8 cellular contexts compared by ENCODE assay signal in the genomic region with DNA sequence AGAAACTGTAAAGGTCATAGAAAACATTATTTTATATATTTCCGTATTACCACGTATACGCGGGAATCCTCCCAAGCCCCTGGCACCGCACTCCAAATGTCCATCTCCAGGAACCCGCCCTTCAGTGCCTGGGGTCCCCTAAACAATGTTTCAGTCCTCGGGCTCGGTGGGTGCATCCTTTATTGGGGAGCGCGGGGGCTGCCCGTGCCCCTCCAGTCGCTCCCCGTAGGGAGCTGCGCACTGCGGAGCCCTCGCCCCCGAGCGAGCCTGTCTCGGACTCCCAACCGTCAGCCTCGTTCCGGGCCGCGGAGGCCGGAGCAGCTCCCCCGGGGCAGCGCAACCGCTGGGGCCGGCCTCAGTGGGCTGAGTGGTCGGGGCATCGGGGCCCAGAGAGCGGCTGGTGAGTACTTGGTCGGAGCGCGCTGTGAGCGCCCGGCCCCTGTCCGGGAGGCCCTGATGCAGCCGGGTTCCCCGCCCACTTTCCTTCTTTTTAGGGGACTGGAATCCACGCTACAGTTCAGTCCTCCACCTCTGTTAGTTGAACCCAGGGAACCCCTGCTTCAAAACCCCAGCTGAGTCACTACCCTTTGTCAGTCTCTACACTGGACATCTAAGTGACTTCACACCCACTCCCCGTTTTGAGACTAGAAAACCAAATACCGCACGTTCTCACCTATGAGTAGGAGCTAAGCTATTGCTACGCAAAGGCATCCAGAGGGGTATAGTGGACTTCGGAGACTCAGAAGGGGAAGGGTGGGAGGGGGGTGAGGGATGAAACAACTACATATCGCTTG. TPM values are rescaled to one million over a fixed set of nuclear protein-coding genes. Genes with fewer than 3 reads are reported as not detected.
DNase-seq lines count a peak whose midpoint lies in the region; ATAC-seq, FAIRE-seq and TF ChIP-seq lines count a peak whose summit lies in the region.

DNAH8 (plus strand) TSS at position 296 of the 794 bp plus-strand sequence. CDS start 7,499 bp downstream, outside the sequence.

- H3K4me1 ChIP-seq in left ventricle myocardium inferior = peaks cover 8% of the 10 kb centered on the region

- no peaks in the 10 kb centered on the region for H3K36me3 ChIP-seq in left ventricle myocardium inferior

- peaks cover 88% of the 10 kb centered on the region for H3K27me3 ChIP-seq in left ventricle myocardium inferior (ENCODE audit: low read depth)

- H3K4me3 ChIP-seq in left ventricle myocardium inferior = peak within 1 kb of the TSS; percentile 59
- H3K4me3 ChIP-seq in skin epidermis = peak within 1 kb of the TSS in 6 of 7 experiments; percentile 1 to 30 (median 12)

- intact Hi-C loops in left ventricle myocardium inferior (cut with micrococcal nuclease) = no loop called here

- peaks cover under 1% of the 10 kb centered on the region for H3K9me3 ChIP-seq in left ventricle myocardium inferior (replicated peaks)

- peak; percentile 48 for FAIRE-seq in GM19239 (lab: Jason Lieb, UNC)

- in situ Hi-C loops in G401 (cut with HindIII; ENCODE audit: low sequenced_read_pairs) = no loop called here

- ATAC-seq in HG03095 (IDR thresholded peaks at IDR 0.05; ENCODE audit: unreplicated experiment) = no peak

- DNase-seq in GM19239 (ENCODE audit: insufficient read length, low spot score) = no peak
- peak; percentile 24 for DNase-seq in activated T-cell treated with anti-CD3 and anti-CD28 coated beads, Interleukin-2, amount 50 U/mL, for 1 hour
- DNase-seq in left ventricle myocardium inferior = no peak
- no peak for DNase-seq in occipital lobe (lab: John Stamatoyannopoulos, UW)
- DNase-seq in G401 (ENCODE audit: low spot score) = no peak
- no peak for DNase-seq in NCI-H345 (lab: John Stamatoyannopoulos, UW)

- TF ChIP-seq CTCF in left ventricle myocardium inferior (IDR thresholded peaks at IDR 0.05; ENCODE audit: borderline replicate concordance) = no peak

- H3K27ac ChIP-seq in left ventricle myocardium inferior (replicated peaks) (no peak within 1 kb of the TSS), skin epidermis (peak within 1 kb of the TSS in 2 of 21 experiments; percentile 13 to 72)

RNA-seq across cellular contexts. Expression of gene DNAH8, which starts in this region (rescaled TPM):
- total RNA-seq in left ventricle myocardium inferior (0.03 TPM), occipital lobe (under 0.01 TPM)
- total RNA-seq in G401 (2014; rRNA removed; shearing (Covaris generic)) = not detected in 2 replicates
